8 cellular contexts compared by ENCODE assay signal in the genomic region with DNA sequence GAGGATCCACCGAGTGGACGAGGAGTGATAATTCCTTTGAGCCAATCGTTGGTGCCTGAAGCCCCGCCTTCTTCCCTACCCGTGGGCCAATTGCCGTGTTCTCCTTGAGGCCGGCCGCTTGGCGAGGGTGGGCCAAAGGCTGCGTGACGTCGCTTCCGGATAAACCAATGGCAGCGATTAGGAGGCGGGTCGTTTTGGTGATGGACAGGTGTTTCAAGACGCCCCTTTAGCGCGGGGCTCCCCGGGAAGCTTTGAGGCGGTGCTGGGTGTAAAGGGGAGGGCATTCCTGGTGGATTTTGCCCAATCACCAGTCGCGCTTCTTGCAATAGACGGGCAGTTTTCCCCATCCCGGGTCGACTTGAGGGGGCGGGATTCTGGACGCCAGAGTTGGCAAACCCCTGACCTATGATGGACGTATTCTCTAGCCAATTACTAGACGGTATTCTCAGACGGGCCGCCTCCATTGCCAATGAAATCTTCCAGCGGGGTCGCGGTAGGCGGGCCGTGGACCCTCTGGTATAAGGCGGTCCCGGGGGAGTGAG. TPM values are rescaled to one million over a fixed set of nuclear protein-coding genes. Genes with fewer than 3 reads are reported as not detected.
A peak's percentile ranks its signal among the peaks of the same experiment; 100 is the strongest.
DNase-seq lines count a peak whose midpoint lies in the region; ATAC-seq and TF ChIP-seq lines count a peak whose summit lies in the region.

No MANE protein-coding gene starts in this region.

- DNase-seq in GM12864 (ENCODE audit: low read depth) (peak; percentile 100), NCI-H1436 treated with DMSO at 0.1 percent for 48 hours (lab: John Stamatoyannopoulos, UW) (peak; percentile 100), T-cell (peak; percentile 93 to 98 (median 96)), amniotic epithelial cell (ENCODE audit: low read depth) (peak; percentile 100), heart right ventricle (peak; percentile 99 to 100), pons (ENCODE audit: low spot score) (peak; percentile 100), type B pancreatic cell (ENCODE audit: extremely low spot score, unreplicated experiment) (peak; percentile 99)

- H3K9me3 Mint-ChIP-seq in T-cell (no peaks in the 10 kb centered on the region), type B pancreatic cell (no peaks in the 10 kb centered on the region)

- peaks cover 0 to 15% (median 9%) of the 10 kb centered on the region in 9 donors for H3K36me3 ChIP-seq in heart right ventricle

- intact Hi-C loops in heart right ventricle (cut with DNase I) = loop anchor here in 8 of 10 donors (1.0 to 10.0 kb wide), 13 partner anchors 31 to 224 kb away; a partner anchor contains a TSS

- H3K27ac ChIP-seq in heart right ventricle = peak overlapping the region; percentile 92 to 99 (median 97)

- H3K27me3 Mint-ChIP-seq in T-cell (no peaks in the 10 kb centered on the region), type B pancreatic cell (no peaks in the 10 kb centered on the region)

- peak overlapping the region; percentile 97 to 100 for H3K27ac Mint-ChIP-seq in T-cell
- H3K27ac Mint-ChIP-seq in type B pancreatic cell = peak overlapping the region; percentile 99

- H3K9me3 ChIP-seq in heart right ventricle = no peaks in the 10 kb centered on the region

- H3K4me1 Mint-ChIP-seq in T-cell (peaks cover 36 to 51% (median 43%) of the 10 kb centered on the region in 3 donors), type B pancreatic cell (ENCODE audit: unreplicated experiment) (peaks cover 17% of the 10 kb centered on the region)

- peak overlapping the region; percentile 94 to 100 (median 97) for H3K4me3 Mint-ChIP-seq in T-cell
- peak overlapping the region; percentile 98 for H3K4me3 Mint-ChIP-seq in type B pancreatic cell

- POLR2A ChIA-PET in T-cell (lab: Charles Lee) = interaction anchor here in 1 of 2 donors (0.5 to 1.9 kb wide), 5 partner anchors 12 to 242 kb away, joined by 3 to 10 read pairs (median 5); a partner anchor contains a TSS

- CTCF ChIA-PET in T-cell (lab: Charles Lee) = interaction anchor here (0.5 to 3.4 kb wide), 14 partner anchors 9 to 1067 kb away, joined by 3 to 26 read pairs (median 4); a partner anchor contains a TSS

- H3K4me3 ChIP-seq in GM12864 (ENCODE audit: low read depth, low read length) (peak overlapping the region; percentile 100), heart right ventricle (peak overlapping the region; percentile 89 to 100 (median 98))

- WGBS in heart right ventricle, 2 donors = 0% methylated on average over 39 of the region's 39 CpGs

- TF ChIP-seq CTCF in GM12864 (IDR thresholded peaks at IDR 0.05; ENCODE audit: low read depth, low read length, missing control alignments) (no peak), heart right ventricle (IDR thresholded peaks at IDR 0.05) (no peak), type B pancreatic cell (conservative IDR thresholded peaks at IDR 0.05) (no peak)

- peak; percentile 67 for ATAC-seq in HG02852 (IDR thresholded peaks at IDR 0.05; ENCODE audit: unreplicated experiment)
- peak; percentile 76 to 78 (median 78) for ATAC-seq in T-cell (replicated peaks in 1 of 4)
- peak; percentile 85 to 93 (median 90) for ATAC-seq in heart right ventricle

- H3K36me3 Mint-ChIP-seq in T-cell (peaks cover 5% of the 10 kb centered on the region), type B pancreatic cell (no peaks in the 10 kb centered on the region)

- peaks cover 17 to 59% (median 50%) of the 10 kb centered on the region in 9 donors for H3K4me1 ChIP-seq in heart right ventricle

- no peaks in the 10 kb centered on the region for H3K27me3 ChIP-seq in heart right ventricle

RNA-seq across cellular contexts. Expression of a gene that starts 0.3 kb away (rescaled TPM):
- total RNA-seq in T-cell (100 to 1,000 TPM in 3 of 5 donors, 10 to 100 TPM in 2; 72.0 to 116 (median 107) TPM), heart right ventricle (100 to 1,000 TPM; 112 to 146 (median 127) TPM), type B pancreatic cell (ENCODE audit: low replicate concordance) (131 and 195 TPM in 2 replicates)
- polyA plus RNA-seq in heart right ventricle = 100 to 1,000 TPM in 1 of 2 donors, 10 to 100 TPM in 1; 80.0 to 270 TPM

RNA-seq across cellular contexts. Expression of a gene that starts 11.0 kb away (rescaled TPM):
- total RNA-seq in T-cell = 10 to 100 TPM; 15.6 to 26.6 (median 24.1) TPM
- 10 to 100 TPM in 5 of 10 donors, 1 to 10 TPM in 5; 7.8 to 14.6 (median 9.8) TPM for total RNA-seq in heart right ventricle
- 10 to 100 TPM in 1 of 2 donors, 1 to 10 TPM in 1; 8.6 to 19.6 TPM for polyA plus RNA-seq in heart right ventricle
- total RNA-seq in type B pancreatic cell (ENCODE audit: low replicate concordance) = 40.8 and 49.2 TPM in 2 replicates

RNA-seq across cellular contexts. Expression of a gene that starts 11.1 kb away (rescaled TPM):
- 100 to 1,000 TPM; 191 to 376 (median 350) TPM for total RNA-seq in T-cell
- total RNA-seq in heart right ventricle = 10 to 100 TPM; 22.3 to 39.4 (median 24.7) TPM
- 10 to 100 TPM; 67.8 to 84.2 TPM for polyA plus RNA-seq in heart right ventricle
- total RNA-seq in type B pancreatic cell (ENCODE audit: low replicate concordance) = 81.4 and 86.6 TPM in 2 replicates

RNA-seq across cellular contexts. Expression of a gene that starts 12.6 kb away (rescaled TPM):
- total RNA-seq in T-cell (1 to 10 TPM; 3.5 to 6.4 (median 5.6) TPM), heart right ventricle (under 1 TPM; 0.16 to 0.74 (median 0.47) TPM), type B pancreatic cell (ENCODE audit: low replicate concordance) (1.7 and 3.2 TPM in 2 replicates)
- polyA plus RNA-seq in heart right ventricle = 1 to 10 TPM; 1.1 to 1.6 TPM

RNA-seq across cellular contexts. Expression of a gene that starts 14.2 kb away (rescaled TPM):
- total RNA-seq in T-cell (1 to 10 TPM in 4 of 5 donors, not detected in 1; 1.4 to 2.2 (median 1.5) TPM), heart right ventricle (1 to 10 TPM; 1.4 to 3.6 (median 1.9) TPM), type B pancreatic cell (ENCODE audit: low replicate concordance) (7.8 and 65.0 TPM in 2 replicates)
- 10 to 100 TPM in 1 of 2 donors, 1 to 10 TPM in 1; 4.8 to 10.7 TPM for polyA plus RNA-seq in heart right ventricle

Comparison
In these comparisons a context has a peak if more than half of its experiments do, and no peak if none do; other contexts are left out.
1. Peak in every context shown above with its lines: DNase-seq, ATAC-seq, H3K4me3 ChIP-seq and H3K27ac ChIP-seq.